1 cellular context compared by ENCODE assay signal in the genomic region with DNA sequence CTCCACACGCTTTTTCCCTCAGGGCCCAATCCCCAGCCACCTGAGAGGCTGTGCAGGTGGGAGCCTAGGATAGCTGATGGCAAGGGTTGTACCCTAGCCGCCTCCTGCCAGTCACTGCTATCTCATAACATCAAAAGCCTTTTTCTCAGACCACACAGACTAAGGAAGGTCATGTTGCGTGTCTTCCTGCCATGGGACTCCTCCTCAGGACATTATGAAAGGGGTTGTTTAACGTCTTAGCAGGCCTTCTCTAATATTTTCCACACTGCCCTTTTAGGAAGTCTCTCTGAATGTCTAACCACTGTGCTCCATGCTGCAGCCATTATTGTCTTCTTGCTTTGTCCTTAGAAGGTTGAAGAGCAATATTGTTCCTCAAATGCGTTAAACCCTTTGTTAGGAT.
TF ChIP-seq lines count a peak whose summit lies in the region.

No MANE protein-coding gene starts in this region.

TF ChIP-seq in GM12878, 131 proteins besides CTCF, POLR2A, EP300 and RAD21:
- TF ChIP-seq MXI1 (IDR thresholded peaks at IDR 0.05; ENCODE audit: low read depth, low read length): no peak
- TF ChIP-seq ZNF274 (IDR thresholded peaks at IDR 0.05; ENCODE audit: insufficient read depth, insufficient read length): no peak
- TF ChIP-seq SMAD1 (IDR thresholded peaks at IDR 0.05; ENCODE audit: low read depth, partially characterized antibody): no peak
- TF ChIP-seq SUPT20H (IDR thresholded peaks at IDR 0.05; ENCODE audit: borderline replicate concordance, control insufficient read depth, low read depth, low read length): no peak
- TF ChIP-seq, protein P1, sequence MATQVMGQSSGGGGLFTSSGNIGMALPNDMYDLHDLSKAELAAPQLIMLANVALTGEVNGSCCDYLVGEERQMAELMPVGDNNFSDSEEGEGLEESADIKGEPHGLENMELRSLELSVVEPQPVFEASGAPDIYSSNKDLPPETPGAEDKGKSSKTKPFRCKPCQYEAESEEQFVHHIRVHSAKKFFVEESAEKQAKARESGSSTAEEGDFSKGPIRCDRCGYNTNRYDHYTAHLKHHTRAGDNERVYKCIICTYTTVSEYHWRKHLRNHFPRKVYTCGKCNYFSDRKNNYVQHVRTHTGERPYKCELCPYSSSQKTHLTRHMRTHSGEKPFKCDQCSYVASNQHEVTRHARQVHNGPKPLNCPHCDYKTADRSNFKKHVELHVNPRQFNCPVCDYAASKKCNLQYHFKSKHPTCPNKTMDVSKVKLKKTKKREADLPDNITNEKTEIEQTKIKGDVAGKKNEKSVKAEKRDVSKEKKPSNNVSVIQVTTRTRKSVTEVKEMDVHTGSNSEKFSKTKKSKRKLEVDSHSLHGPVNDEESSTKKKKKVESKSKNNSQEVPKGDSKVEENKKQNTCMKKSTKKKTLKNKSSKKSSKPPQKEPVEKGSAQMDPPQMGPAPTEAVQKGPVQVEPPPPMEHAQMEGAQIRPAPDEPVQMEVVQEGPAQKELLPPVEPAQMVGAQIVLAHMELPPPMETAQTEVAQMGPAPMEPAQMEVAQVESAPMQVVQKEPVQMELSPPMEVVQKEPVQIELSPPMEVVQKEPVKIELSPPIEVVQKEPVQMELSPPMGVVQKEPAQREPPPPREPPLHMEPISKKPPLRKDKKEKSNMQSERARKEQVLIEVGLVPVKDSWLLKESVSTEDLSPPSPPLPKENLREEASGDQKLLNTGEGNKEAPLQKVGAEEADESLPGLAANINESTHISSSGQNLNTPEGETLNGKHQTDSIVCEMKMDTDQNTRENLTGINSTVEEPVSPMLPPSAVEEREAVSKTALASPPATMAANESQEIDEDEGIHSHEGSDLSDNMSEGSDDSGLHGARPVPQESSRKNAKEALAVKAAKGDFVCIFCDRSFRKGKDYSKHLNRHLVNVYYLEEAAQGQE (IDR thresholded peaks at IDR 0.05; ENCODE audit: low read depth, low read length): no peak
- TF ChIP-seq, protein P2, sequence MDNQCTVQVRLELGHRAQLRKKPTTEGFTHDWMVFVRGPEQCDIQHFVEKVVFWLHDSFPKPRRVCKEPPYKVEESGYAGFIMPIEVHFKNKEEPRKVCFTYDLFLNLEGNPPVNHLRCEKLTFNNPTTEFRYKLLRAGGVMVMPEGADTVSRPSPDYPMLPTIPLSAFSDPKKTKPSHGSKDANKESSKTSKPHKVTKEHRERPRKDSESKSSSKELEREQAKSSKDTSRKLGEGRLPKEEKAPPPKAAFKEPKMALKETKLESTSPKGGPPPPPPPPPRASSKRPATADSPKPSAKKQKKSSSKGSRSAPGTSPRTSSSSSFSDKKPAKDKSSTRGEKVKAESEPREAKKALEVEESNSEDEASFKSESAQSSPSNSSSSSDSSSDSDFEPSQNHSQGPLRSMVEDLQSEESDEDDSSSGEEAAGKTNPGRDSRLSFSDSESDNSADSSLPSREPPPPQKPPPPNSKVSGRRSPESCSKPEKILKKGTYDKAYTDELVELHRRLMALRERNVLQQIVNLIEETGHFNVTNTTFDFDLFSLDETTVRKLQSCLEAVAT (IDR thresholded peaks at IDR 0.05): no peak
- TF ChIP-seq, protein P3, sequence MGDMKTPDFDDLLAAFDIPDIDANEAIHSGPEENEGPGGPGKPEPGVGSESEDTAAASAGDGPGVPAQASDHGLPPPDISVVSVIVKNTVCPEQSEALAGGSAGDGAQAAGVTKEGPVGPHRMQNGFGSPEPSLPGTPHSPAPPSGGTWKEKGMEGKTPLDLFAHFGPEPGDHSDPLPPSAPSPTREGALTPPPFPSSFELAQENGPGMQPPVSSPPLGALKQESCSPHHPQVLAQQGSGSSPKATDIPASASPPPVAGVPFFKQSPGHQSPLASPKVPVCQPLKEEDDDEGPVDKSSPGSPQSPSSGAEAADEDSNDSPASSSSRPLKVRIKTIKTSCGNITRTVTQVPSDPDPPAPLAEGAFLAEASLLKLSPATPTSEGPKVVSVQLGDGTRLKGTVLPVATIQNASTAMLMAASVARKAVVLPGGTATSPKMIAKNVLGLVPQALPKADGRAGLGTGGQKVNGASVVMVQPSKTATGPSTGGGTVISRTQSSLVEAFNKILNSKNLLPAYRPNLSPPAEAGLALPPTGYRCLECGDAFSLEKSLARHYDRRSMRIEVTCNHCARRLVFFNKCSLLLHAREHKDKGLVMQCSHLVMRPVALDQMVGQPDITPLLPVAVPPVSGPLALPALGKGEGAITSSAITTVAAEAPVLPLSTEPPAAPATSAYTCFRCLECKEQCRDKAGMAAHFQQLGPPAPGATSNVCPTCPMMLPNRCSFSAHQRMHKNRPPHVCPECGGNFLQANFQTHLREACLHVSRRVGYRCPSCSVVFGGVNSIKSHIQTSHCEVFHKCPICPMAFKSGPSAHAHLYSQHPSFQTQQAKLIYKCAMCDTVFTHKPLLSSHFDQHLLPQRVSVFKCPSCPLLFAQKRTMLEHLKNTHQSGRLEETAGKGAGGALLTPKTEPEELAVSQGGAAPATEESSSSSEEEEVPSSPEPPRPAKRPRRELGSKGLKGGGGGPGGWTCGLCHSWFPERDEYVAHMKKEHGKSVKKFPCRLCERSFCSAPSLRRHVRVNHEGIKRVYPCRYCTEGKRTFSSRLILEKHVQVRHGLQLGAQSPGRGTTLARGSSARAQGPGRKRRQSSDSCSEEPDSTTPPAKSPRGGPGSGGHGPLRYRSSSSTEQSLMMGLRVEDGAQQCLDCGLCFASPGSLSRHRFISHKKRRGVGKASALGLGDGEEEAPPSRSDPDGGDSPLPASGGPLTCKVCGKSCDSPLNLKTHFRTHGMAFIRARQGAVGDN (IDR thresholded peaks at IDR 0.05): no peak
TF ChIP-seq in GM12878: peak in this region for 0.
